1 cellular context compared by ENCODE assay signal in genomic region chr10:132361581-132362101, GRCh38.
TF ChIP-seq lines count a peak whose summit lies in the region.

No MANE protein-coding gene starts in this region.

TF ChIP-seq in H1, 55 proteins besides CTCF, POLR2A, EP300 and RAD21:
- TF ChIP-seq BCL11A (IDR thresholded peaks at IDR 0.05; ENCODE audit: low read depth in 2 of 2, low read length in 2 of 2) (no peak), BACH1 (IDR thresholded peaks at IDR 0.05; ENCODE audit: low read length) (no peak), ASH2L (IDR thresholded peaks at IDR 0.05; ENCODE audit: low read length) (no peak), CHD1 (IDR thresholded peaks at IDR 0.05; ENCODE audit: low read depth, low read length) (no peak), CBX5 (IDR thresholded peaks at IDR 0.05; ENCODE audit: low read depth, low read length) (no peak), EZH2 (IDR thresholded peaks at IDR 0.05; ENCODE audit: low read depth, low read length, severe bottlenecking) (no peak)
- TF ChIP-seq, protein P1, sequence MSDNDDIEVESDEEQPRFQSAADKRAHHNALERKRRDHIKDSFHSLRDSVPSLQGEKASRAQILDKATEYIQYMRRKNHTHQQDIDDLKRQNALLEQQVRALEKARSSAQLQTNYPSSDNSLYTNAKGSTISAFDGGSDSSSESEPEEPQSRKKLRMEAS (IDR thresholded peaks at IDR 0.05), result no peak
